1 cellular context compared by ENCODE assay signal in the genomic region with DNA sequence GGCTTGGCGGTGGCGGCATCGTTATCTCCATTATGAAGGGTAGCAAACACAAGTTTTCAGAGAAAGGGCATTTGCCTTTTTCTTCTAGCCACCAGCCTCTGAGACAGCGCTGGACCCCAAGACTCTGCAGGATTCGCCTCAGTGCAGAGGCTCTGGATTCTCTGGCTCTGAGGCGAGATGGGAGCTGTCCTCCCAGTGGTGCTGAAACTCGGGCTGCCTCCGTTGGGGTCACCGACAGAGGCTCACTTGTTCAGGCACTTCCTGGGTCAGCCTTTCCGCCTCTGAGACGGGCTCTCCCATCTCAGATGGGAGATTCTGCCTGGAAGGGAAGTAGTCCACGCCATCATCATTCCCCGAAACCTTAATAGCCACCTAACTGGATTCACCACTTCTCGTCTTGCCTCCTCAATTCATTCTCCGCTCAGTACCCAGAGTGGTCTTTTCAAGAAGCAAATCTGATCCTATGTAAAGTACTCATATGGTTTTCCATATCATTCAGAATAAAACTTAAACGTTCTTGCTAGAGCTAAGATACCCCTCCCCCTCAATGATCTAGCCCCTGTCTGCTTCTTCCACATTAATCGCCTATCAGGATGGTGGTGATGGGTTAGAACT.
TF ChIP-seq lines count a peak whose summit lies in the region.

No MANE protein-coding gene starts in this region.

TF ChIP-seq in HepG2, 621 proteins besides CTCF, POLR2A, EP300 and RAD21 (continued from another document and continues in another):
- TF ChIP-seq, protein P1, sequence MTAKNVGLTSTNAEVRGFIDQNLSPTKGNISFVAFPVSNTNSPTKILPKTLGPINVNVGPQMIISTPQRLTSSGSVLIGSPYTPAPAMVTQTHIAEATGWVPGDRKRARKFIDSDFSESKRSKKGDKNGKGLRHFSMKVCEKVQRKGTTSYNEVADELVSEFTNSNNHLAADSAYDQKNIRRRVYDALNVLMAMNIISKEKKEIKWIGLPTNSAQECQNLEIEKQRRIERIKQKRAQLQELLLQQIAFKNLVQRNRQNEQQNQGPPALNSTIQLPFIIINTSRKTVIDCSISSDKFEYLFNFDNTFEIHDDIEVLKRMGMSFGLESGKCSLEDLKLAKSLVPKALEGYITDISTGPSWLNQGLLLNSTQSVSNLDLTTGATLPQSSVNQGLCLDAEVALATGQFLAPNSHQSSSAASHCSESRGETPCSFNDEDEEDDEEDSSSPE (CRISPR knock-in tag; IDR thresholded peaks at IDR 0.05), result no peak
- no peak for TF ChIP-seq ZNF616 (CRISPR knock-in tag; IDR thresholded peaks at IDR 0.05; ENCODE audit: low read depth)
- TF ChIP-seq CEBPG (CRISPR knock-in tag; IDR thresholded peaks at IDR 0.05), result no peak
- no peak for TF ChIP-seq ARID2 (CRISPR knock-in tag; IDR thresholded peaks at IDR 0.05; ENCODE audit: borderline replicate concordance)
- TF ChIP-seq SP5 (CRISPR knock-in tag; IDR thresholded peaks at IDR 0.05; ENCODE audit: borderline replicate concordance, low read depth), result no peak
- TF ChIP-seq, protein P2, sequence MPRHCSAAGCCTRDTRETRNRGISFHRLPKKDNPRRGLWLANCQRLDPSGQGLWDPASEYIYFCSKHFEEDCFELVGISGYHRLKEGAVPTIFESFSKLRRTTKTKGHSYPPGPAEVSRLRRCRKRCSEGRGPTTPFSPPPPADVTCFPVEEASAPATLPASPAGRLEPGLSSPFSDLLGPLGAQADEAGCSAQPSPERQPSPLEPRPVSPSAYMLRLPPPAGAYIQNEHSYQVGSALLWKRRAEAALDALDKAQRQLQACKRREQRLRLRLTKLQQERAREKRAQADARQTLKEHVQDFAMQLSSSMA (CRISPR knock-in tag; IDR thresholded peaks at IDR 0.05), result no peak
- TF ChIP-seq, protein P3, sequence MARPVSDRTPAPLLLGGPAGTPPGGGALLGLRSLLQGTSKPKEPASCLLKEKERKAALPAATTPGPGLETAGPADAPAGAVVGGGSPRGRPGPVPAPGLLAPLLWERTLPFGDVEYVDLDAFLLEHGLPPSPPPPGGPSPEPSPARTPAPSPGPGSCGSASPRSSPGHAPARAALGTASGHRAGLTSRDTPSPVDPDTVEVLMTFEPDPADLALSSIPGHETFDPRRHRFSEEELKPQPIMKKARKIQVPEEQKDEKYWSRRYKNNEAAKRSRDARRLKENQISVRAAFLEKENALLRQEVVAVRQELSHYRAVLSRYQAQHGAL (CRISPR knock-in tag; IDR thresholded peaks at IDR 0.05; ENCODE audit: not compliant biosample characterization), result peak; percentile 51
- no peak for TF ChIP-seq GTF3A (CRISPR knock-in tag; conservative IDR thresholded peaks at IDR 0.05)
- TF ChIP-seq ZBTB20 (CRISPR knock-in tag; IDR thresholded peaks at IDR 0.05; ENCODE audit: borderline replicate concordance, low read depth), result no peak
- TF ChIP-seq, protein P4, sequence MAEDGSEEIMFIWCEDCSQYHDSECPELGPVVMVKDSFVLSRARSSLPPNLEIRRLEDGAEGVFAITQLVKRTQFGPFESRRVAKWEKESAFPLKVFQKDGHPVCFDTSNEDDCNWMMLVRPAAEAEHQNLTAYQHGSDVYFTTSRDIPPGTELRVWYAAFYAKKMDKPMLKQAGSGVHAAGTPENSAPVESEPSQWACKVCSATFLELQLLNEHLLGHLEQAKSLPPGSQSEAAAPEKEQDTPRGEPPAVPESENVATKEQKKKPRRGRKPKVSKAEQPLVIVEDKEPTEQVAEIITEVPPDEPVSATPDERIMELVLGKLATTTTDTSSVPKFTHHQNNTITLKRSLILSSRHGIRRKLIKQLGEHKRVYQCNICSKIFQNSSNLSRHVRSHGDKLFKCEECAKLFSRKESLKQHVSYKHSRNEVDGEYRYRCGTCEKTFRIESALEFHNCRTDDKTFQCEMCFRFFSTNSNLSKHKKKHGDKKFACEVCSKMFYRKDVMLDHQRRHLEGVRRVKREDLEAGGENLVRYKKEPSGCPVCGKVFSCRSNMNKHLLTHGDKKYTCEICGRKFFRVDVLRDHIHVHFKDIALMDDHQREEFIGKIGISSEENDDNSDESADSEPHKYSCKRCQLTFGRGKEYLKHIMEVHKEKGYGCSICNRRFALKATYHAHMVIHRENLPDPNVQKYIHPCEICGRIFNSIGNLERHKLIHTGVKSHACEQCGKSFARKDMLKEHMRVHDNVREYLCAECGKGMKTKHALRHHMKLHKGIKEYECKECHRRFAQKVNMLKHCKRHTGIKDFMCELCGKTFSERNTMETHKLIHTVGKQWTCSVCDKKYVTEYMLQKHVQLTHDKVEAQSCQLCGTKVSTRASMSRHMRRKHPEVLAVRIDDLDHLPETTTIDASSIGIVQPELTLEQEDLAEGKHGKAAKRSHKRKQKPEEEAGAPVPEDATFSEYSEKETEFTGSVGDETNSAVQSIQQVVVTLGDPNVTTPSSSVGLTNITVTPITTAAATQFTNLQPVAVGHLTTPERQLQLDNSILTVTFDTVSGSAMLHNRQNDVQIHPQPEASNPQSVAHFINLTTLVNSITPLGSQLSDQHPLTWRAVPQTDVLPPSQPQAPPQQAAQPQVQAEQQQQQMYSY (CRISPR knock-in tag; IDR thresholded peaks at IDR 0.05), result 0 out of 2 replicates have a peak, but pooled peaks have one; percentile 21
- TF ChIP-seq, protein P5, sequence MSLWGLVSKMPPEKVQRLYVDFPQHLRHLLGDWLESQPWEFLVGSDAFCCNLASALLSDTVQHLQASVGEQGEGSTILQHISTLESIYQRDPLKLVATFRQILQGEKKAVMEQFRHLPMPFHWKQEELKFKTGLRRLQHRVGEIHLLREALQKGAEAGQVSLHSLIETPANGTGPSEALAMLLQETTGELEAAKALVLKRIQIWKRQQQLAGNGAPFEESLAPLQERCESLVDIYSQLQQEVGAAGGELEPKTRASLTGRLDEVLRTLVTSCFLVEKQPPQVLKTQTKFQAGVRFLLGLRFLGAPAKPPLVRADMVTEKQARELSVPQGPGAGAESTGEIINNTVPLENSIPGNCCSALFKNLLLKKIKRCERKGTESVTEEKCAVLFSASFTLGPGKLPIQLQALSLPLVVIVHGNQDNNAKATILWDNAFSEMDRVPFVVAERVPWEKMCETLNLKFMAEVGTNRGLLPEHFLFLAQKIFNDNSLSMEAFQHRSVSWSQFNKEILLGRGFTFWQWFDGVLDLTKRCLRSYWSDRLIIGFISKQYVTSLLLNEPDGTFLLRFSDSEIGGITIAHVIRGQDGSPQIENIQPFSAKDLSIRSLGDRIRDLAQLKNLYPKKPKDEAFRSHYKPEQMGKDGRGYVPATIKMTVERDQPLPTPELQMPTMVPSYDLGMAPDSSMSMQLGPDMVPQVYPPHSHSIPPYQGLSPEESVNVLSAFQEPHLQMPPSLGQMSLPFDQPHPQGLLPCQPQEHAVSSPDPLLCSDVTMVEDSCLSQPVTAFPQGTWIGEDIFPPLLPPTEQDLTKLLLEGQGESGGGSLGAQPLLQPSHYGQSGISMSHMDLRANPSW (CRISPR knock-in tag; IDR thresholded peaks at IDR 0.05; ENCODE audit: borderline replicate concordance), result no peak
- TF ChIP-seq, protein P6, sequence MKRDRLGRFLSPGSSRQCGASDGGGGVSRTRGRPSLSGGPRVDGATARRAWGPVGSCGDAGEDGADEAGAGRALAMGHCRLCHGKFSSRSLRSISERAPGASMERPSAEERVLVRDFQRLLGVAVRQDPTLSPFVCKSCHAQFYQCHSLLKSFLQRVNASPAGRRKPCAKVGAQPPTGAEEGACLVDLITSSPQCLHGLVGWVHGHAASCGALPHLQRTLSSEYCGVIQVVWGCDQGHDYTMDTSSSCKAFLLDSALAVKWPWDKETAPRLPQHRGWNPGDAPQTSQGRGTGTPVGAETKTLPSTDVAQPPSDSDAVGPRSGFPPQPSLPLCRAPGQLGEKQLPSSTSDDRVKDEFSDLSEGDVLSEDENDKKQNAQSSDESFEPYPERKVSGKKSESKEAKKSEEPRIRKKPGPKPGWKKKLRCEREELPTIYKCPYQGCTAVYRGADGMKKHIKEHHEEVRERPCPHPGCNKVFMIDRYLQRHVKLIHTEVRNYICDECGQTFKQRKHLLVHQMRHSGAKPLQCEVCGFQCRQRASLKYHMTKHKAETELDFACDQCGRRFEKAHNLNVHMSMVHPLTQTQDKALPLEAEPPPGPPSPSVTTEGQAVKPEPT (CRISPR knock-in tag; IDR thresholded peaks at IDR 0.05; ENCODE audit: low read depth), result no peak
- TF ChIP-seq JARID2 (CRISPR knock-in tag; IDR thresholded peaks at IDR 0.05; ENCODE audit: insufficient replicate concordance), result no peak
- 0 out of 2 replicates have a peak, but pooled peaks have one; percentile 20 for TF ChIP-seq ELF1 (CRISPR knock-in tag; IDR thresholded peaks at IDR 0.05)
- TF ChIP-seq NFIC (IDR thresholded peaks at IDR 0.05; ENCODE audit: low read length), result no peak
- TF ChIP-seq ZNF253 (CRISPR knock-in tag; IDR thresholded peaks at IDR 0.05; ENCODE audit: borderline replicate concordance), result no peak
- TF ChIP-seq, protein P7, sequence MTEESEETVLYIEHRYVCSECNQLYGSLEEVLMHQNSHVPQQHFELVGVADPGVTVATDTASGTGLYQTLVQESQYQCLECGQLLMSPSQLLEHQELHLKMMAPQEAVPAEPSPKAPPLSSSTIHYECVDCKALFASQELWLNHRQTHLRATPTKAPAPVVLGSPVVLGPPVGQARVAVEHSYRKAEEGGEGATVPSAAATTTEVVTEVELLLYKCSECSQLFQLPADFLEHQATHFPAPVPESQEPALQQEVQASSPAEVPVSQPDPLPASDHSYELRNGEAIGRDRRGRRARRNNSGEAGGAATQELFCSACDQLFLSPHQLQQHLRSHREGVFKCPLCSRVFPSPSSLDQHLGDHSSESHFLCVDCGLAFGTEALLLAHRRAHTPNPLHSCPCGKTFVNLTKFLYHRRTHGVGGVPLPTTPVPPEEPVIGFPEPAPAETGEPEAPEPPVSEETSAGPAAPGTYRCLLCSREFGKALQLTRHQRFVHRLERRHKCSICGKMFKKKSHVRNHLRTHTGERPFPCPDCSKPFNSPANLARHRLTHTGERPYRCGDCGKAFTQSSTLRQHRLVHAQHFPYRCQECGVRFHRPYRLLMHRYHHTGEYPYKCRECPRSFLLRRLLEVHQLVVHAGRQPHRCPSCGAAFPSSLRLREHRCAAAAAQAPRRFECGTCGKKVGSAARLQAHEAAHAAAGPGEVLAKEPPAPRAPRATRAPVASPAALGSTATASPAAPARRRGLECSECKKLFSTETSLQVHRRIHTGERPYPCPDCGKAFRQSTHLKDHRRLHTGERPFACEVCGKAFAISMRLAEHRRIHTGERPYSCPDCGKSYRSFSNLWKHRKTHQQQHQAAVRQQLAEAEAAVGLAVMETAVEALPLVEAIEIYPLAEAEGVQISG (CRISPR knock-in tag; IDR thresholded peaks at IDR 0.05), result 0 out of 2 replicates have a peak, but pooled peaks have one; percentile 38
- TF ChIP-seq POLR2AphosphoS2 (IDR thresholded peaks at IDR 0.05; ENCODE audit: low read depth, low read length), result no peak
- no peak for TF ChIP-seq MEF2D (CRISPR knock-in tag; IDR thresholded peaks at IDR 0.05)
- TF ChIP-seq ZSCAN9 (CRISPR knock-in tag; IDR thresholded peaks at IDR 0.05; ENCODE audit: borderline replicate concordance), result peak; percentile 70; the same call in 1 of the 2 replicates
- peak; percentile 70; the same call in 1 of the 2 replicates for TF ChIP-seq ZFP37 (CRISPR knock-in tag; IDR thresholded peaks at IDR 0.05; ENCODE audit: borderline replicate concordance)
- TF ChIP-seq, protein P8, sequence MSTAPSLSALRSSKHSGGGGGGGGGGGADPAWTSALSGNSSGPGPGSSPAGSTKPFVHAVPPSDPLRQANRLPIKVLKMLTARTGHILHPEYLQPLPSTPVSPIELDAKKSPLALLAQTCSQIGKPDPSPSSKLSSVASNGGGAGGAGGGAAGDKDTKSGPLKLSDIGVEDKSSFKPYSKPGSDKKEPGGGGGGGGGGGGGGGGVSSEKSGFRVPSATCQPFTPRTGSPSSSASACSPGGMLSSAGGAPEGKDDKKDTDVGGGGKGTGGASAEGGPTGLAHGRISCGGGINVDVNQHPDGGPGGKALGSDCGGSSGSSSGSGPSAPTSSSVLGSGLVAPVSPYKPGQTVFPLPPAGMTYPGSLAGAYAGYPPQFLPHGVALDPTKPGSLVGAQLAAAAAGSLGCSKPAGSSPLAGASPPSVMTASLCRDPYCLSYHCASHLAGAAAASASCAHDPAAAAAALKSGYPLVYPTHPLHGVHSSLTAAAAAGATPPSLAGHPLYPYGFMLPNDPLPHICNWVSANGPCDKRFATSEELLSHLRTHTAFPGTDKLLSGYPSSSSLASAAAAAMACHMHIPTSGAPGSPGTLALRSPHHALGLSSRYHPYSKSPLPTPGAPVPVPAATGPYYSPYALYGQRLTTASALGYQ (CRISPR knock-in tag; IDR thresholded peaks at IDR 0.05), result no peak
- TF ChIP-seq ZNF547 (CRISPR knock-in tag; IDR thresholded peaks at IDR 0.05), result no peak
- TF ChIP-seq GATAD1 (CRISPR knock-in tag; IDR thresholded peaks at IDR 0.05), result 0 out of 2 replicates have a peak, but pooled peaks have one; percentile 32
- 0 out of 2 replicates have a peak, but pooled peaks have one; percentile 23 for TF ChIP-seq THAP11 (CRISPR knock-in tag; IDR thresholded peaks at IDR 0.05)
- peak; percentile 73; the same call in 1 of the 2 replicates for TF ChIP-seq SP140L (CRISPR knock-in tag; IDR thresholded peaks at IDR 0.05; ENCODE audit: borderline replicate concordance)
- no peak for TF ChIP-seq ZNF839 (CRISPR knock-in tag; IDR thresholded peaks at IDR 0.05; ENCODE audit: borderline replicate concordance)
- TF ChIP-seq, protein P9, sequence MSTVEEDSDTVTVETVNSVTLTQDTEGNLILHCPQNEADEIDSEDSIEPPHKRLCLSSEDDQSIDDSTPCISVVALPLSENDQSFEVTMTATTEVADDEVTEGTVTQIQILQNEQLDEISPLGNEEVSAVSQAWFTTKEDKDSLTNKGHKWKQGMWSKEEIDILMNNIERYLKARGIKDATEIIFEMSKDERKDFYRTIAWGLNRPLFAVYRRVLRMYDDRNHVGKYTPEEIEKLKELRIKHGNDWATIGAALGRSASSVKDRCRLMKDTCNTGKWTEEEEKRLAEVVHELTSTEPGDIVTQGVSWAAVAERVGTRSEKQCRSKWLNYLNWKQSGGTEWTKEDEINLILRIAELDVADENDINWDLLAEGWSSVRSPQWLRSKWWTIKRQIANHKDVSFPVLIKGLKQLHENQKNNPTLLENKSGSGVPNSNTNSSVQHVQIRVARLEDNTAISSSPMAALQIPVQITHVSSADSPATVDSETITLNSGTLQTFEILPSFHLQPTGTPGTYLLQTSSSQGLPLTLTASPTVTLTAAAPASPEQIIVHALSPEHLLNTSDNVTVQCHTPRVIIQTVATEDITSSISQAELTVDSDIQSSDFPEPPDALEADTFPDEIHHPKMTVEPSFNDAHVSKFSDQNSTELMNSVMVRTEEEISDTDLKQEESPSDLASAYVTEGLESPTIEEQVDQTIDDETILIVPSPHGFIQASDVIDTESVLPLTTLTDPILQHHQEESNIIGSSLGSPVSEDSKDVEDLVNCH (CRISPR knock-in tag; IDR thresholded peaks at IDR 0.05), result no peak
- TF ChIP-seq, protein P10, sequence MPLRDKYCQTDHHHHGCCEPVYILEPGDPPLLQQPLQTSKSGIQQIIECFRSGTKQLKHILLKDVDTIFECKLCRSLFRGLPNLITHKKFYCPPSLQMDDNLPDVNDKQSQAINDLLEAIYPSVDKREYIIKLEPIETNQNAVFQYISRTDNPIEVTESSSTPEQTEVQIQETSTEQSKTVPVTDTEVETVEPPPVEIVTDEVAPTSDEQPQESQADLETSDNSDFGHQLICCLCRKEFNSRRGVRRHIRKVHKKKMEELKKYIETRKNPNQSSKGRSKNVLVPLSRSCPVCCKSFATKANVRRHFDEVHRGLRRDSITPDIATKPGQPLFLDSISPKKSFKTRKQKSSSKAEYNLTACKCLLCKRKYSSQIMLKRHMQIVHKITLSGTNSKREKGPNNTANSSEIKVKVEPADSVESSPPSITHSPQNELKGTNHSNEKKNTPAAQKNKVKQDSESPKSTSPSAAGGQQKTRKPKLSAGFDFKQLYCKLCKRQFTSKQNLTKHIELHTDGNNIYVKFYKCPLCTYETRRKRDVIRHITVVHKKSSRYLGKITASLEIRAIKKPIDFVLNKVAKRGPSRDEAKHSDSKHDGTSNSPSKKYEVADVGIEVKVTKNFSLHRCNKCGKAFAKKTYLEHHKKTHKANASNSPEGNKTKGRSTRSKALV (CRISPR knock-in tag; IDR thresholded peaks at IDR 0.05), result no peak
